ENCODE assay signal across 12 cellular contexts in the genomic region with DNA sequence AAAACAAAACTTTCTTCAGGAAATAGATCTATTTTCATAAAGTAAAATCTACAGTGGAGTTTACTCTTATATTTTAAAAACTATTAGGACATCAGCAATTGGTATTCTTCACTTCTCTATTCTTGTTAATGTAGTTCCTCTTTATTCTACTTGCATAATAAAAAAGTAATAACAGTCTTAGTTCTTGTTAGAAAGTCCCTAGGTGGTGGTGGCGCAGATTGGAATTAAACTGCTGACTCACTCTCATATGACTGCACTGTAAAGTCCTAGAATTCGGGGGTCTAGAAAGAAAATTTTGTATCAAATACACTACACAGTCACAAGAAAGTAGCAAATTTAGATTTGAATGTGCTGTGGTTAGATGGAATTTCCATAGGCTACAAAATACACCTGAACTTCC. TPM values are rescaled to one million over a fixed set of nuclear protein-coding genes. Genes with fewer than 3 reads are reported as not detected.
DNase-seq lines count a peak whose midpoint lies in the region; ATAC-seq, FAIRE-seq and TF ChIP-seq lines count a peak whose summit lies in the region.
"Had no signal": no experiment of that assay in that cellular context is flagged by ENCODE, and none has a peak within 500 bp of the region (broad histone marks: within the 10 kb centered on the region; RNA-seq: fewer than 3 reads in every experiment).

No MANE protein-coding gene starts in this region.

- POLR2A ChIA-PET in K562 (lab: Yijun Ruan, JAX), result interaction anchor here (1.1 kb wide), 1 partner anchor 400 kb away, joined by 3 read pairs; no protein-coding TSS in a partner anchor

- no peak overlapping the region for H3K4me2 ChIP-seq in K562 (ENCODE audit: insufficient read depth, low read length)

- BruUV-seq in K562 (replicated peaks; lab: Mats Ljungman, UMichigan), result no TSS peak

- intact Hi-C loops in K562 (cut with micrococcal nuclease), result no loop called here

- TF ChIP-seq CTCF in K562 (IDR thresholded peaks at IDR 0.05 in 2 of 3, conservative IDR thresholded peaks at IDR 0.05 in 1 of 3; ENCODE audit: insufficient read depth in 2 of 3, low read depth in 1 of 3, low read length in 3 of 3), result no peak

- whole genome bisulfite sequencing in K562 (ENCODE audit: insufficient coverage, low coverage, missing lambda C conversion rate), result 4% methylated on average over 2 of the region's 2 CpGs

- CTCF ChIA-PET in K562 (lab: Yijun Ruan, JAX; ENCODE audit: low intra/inter-chr PET ratio), result no interaction called here

- ATAC-seq in GM18505 (IDR thresholded peaks at IDR 0.05; ENCODE audit: unreplicated experiment) (peak; percentile 70), GM21619 (IDR thresholded peaks at IDR 0.05; ENCODE audit: unreplicated experiment) (peak; percentile 51), HG03378 (IDR thresholded peaks at IDR 0.05; ENCODE audit: unreplicated experiment) (peak; percentile 76), K562 (no peak)

- H3K4me3 ChIP-seq in K562 (no peak overlapping the region), HAP-1 (no peak overlapping the region)
- H3K4me3 ChIP-seq: colonic mucosa had no signal

- H3K9me1 ChIP-seq in K562 (ENCODE audit: control insufficient read depth, insufficient read depth, low read length), result no peaks in the 10 kb centered on the region

- in situ Hi-C loops in K562 (cut with MboI), result no loop called here
- in situ Hi-C loops in HAP-1 (cut with MboI; ENCODE audit: low sequenced_read_pairs), result loop anchor here (25.0 kb wide), 1 partner anchor 647 kb away; no protein-coding TSS in a partner anchor

- H3K4me1 ChIP-seq in K562 (replicated peaks in 1 of 2; ENCODE audit: control insufficient read depth in 2 of 2, insufficient read depth in 2 of 2, low read length in 2 of 2), result no peaks in the 10 kb centered on the region
- H3K4me1 ChIP-seq in HAP-1, result no peaks in the 10 kb centered on the region
- H3K4me1 ChIP-seq: colonic mucosa had no signal

- no peak overlapping the region for H3K9ac ChIP-seq in K562 (ENCODE audit: insufficient read depth in 1 of 2, low read depth in 2 of 2, low read length in 2 of 2)

- no peak for FAIRE-seq in K562 (lab: Jason Lieb, UNC)

- TF ChIP-seq EP300 in K562 (IDR thresholded peaks at IDR 0.05; ENCODE audit: low read length), result no peak

- no peak for TF ChIP-seq RAD21 in K562 (CRISPR knock-in tag; conservative IDR thresholded peaks at IDR 0.05 in 1 of 2, IDR thresholded peaks at IDR 0.05 in 1 of 2)

- H3K9me3 ChIP-seq in K562 (replicated peaks; ENCODE audit: control insufficient read depth, insufficient read depth, low read depth, low read length) (no peaks in the 10 kb centered on the region), HAP-1 (no peaks in the 10 kb centered on the region)
- H3K9me3 ChIP-seq: colonic mucosa had no signal

- no peak for TF ChIP-seq POLR2A in GM18505 (IDR thresholded peaks at IDR 0.05; ENCODE audit: borderline replicate concordance, extremely low read depth, insufficient read depth, insufficient read length)
- no peak for TF ChIP-seq POLR2A in K562 (conservative IDR thresholded peaks at IDR 0.05)

- DNase-seq in K562 (ENCODE audit: extremely low read depth in 1 of 4, low spot score in 3 of 4), result no peak
- no peak for DNase-seq in HAP-1 (ENCODE audit: low spot score in 2 of 2)
- DNase-seq in HK-2 (ENCODE audit: unreplicated experiment), result no peak
- DNase-seq in putamen (ENCODE audit: low spot score), result no peak
- DNase-seq in DMS 273 treated with DMSO at 0.1 percent for 48 hours (lab: John Stamatoyannopoulos, UW), result no peak
- DNase-seq: Calu3, colonic mucosa, H9, NCI-H1930 had no signal

- H3K36me3 ChIP-seq in K562 (ENCODE audit: control insufficient read depth, insufficient read depth, low read length) (no peaks in the 10 kb centered on the region), HAP-1 (replicated peaks) (no peaks in the 10 kb centered on the region)
- H3K36me3 ChIP-seq: colonic mucosa had no signal

- H3K27me3 ChIP-seq in K562 (ENCODE audit: control insufficient read depth in 2 of 2, insufficient read depth in 2 of 2, low read length in 2 of 2) (no peaks in the 10 kb centered on the region), HAP-1 (ENCODE audit: low read depth) (no peaks in the 10 kb centered on the region; the same call in 1 of the 2 replicates)
- H3K27me3 ChIP-seq: colonic mucosa had no signal

- no peaks in the 10 kb centered on the region for H4K20me1 ChIP-seq in K562 (replicated peaks; ENCODE audit: control insufficient read depth, insufficient read depth, low read length)

- H2AFZ ChIP-seq in K562 (ENCODE audit: low read depth, low read length), result 0 out of 2 replicates have a peak overlapping the region, but pooled peaks have one; percentile 17

- no peak overlapping the region for H3K27ac ChIP-seq in K562 (ENCODE audit: extremely low read depth, low read depth, low read length)
- H3K27ac ChIP-seq: colonic mucosa had no signal

- no peaks in the 10 kb centered on the region for H3K79me2 ChIP-seq in K562 (ENCODE audit: control insufficient read depth, insufficient read depth, low read length)

TF ChIP-seq in K562, 482 proteins besides CTCF, POLR2A, EP300 and RAD21:
- peak; percentile 81 for TF ChIP-seq NFE2L1 (tag; IDR thresholded peaks at IDR 0.05; ENCODE audit: borderline replicate concordance, low read depth)
- TF ChIP-seq KAT2B (IDR thresholded peaks at IDR 0.05; ENCODE audit: low read depth, low read length), result no peak
- TF ChIP-seq MAFF (IDR thresholded peaks at IDR 0.05; ENCODE audit: low read length), result peak; percentile 54; the same call in 1 of the 2 replicates
- no peak for TF ChIP-seq GTF2E2 (tag; IDR thresholded peaks at IDR 0.05)
- no peak for TF ChIP-seq HMG20A (CRISPR knock-in tag; conservative IDR thresholded peaks at IDR 0.05)
- TF ChIP-seq, protein P1, sequence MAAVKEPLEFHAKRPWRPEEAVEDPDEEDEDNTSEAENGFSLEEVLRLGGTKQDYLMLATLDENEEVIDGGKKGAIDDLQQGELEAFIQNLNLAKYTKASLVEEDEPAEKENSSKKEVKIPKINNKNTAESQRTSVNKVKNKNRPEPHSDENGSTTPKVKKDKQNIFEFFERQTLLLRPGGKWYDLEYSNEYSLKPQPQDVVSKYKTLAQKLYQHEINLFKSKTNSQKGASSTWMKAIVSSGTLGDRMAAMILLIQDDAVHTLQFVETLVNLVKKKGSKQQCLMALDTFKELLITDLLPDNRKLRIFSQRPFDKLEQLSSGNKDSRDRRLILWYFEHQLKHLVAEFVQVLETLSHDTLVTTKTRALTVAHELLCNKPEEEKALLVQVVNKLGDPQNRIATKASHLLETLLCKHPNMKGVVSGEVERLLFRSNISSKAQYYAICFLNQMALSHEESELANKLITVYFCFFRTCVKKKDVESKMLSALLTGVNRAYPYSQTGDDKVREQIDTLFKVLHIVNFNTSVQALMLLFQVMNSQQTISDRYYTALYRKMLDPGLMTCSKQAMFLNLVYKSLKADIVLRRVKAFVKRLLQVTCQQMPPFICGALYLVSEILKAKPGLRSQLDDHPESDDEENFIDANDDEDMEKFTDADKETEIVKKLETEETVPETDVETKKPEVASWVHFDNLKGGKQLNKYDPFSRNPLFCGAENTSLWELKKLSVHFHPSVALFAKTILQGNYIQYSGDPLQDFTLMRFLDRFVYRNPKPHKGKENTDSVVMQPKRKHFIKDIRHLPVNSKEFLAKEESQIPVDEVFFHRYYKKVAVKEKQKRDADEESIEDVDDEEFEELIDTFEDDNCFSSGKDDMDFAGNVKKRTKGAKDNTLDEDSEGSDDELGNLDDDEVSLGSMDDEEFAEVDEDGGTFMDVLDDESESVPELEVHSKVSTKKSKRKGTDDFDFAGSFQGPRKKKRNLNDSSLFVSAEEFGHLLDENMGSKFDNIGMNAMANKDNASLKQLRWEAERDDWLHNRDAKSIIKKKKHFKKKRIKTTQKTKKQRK (IDR thresholded peaks at IDR 0.05; ENCODE audit: borderline replicate concordance, low read depth, low read length), result no peak
- TF ChIP-seq MAFG (tag; conservative IDR thresholded peaks at IDR 0.05), result peak; percentile 86
- no peak for TF ChIP-seq YBX1 (IDR thresholded peaks at IDR 0.05)
- peak; percentile 81 for TF ChIP-seq NFE2 (IDR thresholded peaks at IDR 0.05; ENCODE audit: low read depth)
- no peak for TF ChIP-seq HDGF (IDR thresholded peaks at IDR 0.05)
- no peak for TF ChIP-seq EGR1 (conservative IDR thresholded peaks at IDR 0.05)
- TF ChIP-seq C11orf30 (IDR thresholded peaks at IDR 0.05; ENCODE audit: low read depth), result peak; percentile 74
- TF ChIP-seq, protein P2, sequence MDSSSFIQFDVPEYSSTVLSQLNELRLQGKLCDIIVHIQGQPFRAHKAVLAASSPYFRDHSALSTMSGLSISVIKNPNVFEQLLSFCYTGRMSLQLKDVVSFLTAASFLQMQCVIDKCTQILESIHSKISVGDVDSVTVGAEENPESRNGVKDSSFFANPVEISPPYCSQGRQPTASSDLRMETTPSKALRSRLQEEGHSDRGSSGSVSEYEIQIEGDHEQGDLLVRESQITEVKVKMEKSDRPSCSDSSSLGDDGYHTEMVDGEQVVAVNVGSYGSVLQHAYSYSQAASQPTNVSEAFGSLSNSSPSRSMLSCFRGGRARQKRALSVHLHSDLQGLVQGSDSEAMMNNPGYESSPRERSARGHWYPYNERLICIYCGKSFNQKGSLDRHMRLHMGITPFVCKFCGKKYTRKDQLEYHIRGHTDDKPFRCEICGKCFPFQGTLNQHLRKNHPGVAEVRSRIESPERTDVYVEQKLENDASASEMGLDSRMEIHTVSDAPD (CRISPR knock-in tag; IDR thresholded peaks at IDR 0.05), result no peak
- TF ChIP-seq ZNF316 (IDR thresholded peaks at IDR 0.05), result peak; percentile 85
- no peak for TF ChIP-seq STAT5B (CRISPR knock-in tag; IDR thresholded peaks at IDR 0.05)
- TF ChIP-seq HMG20B (CRISPR knock-in tag; IDR thresholded peaks at IDR 0.05), result no peak

RNA-seq across cellular contexts. Expression of a gene that starts 44.6 kb away (rescaled TPM):
- total RNA-seq in K562 (2011; cell fraction: chromatin; rRNA removed; ENCODE audit: low replicate concordance), result 19.0 and 47.8 TPM in 2 replicates
- 12.1 and 15.0 TPM in 2 replicates for total RNA-seq in K562 (2011; cell fraction: nucleolus; rRNA removed)
- 20.7 and 21.8 TPM in 2 replicates for total RNA-seq in K562 (2011; cell fraction: nucleoplasm; rRNA removed)
- 57.6 and 61.6 TPM in 2 replicates for total RNA-seq in K562 (2014; rRNA removed)
- total RNA-seq in K562 (2014; rRNA removed; fragmentation: Illumina TruSeq; extraction: Trizol), result 53.8 and 61.6 TPM in 2 replicates
- total RNA-seq in K562 (2015; rRNA removed; fragmentation: Illumina TruSeq; extraction: Trizol), result 40.9 and 43.8 TPM in 2 replicates
- total RNA-seq in K562 (2021), result 52.1 and 58.0 TPM in 2 replicates
- polyA plus RNA-seq in K562 (2011; rRNA removed), result 34.3 and 41.7 TPM in 2 replicates
- 13.8 and 21.1 TPM in 2 replicates for polyA plus RNA-seq in K562 (2011; cell fraction: cytosol; rRNA removed)
- polyA plus RNA-seq in K562 (2011; cell fraction: nucleus; rRNA removed), result 18.6 and 49.8 TPM in 2 replicates
- 49.7 and 119 TPM in 2 replicates for polyA plus RNA-seq in K562 (2012)
- 54.6 and 56.3 TPM in 2 replicates for polyA plus RNA-seq in K562 (2014; fragmentation: Illumina TruSeq; extraction: Trizol)
- polyA plus RNA-seq in K562 (2014; fragmentation: Nextera tagmentation; extraction: Ambion mirVana), result 10 to 100 TPM; 20.7 to 26.3 TPM
- 56.1 and 57.7 TPM in 2 replicates for polyA plus RNA-seq in K562 (2014; rRNA removed)
- polyA minus RNA-seq in K562 (2011; rRNA and poly(A)+ RNA removed), result 27.7 and 33.4 TPM in 2 replicates
- 11.3 and 15.4 TPM in 2 replicates for polyA minus RNA-seq in K562 (2011; cell fraction: cytosol; rRNA and poly(A)+ RNA removed)
- polyA minus RNA-seq in K562 (2011; cell fraction: nucleus; rRNA and poly(A)+ RNA removed), result 7.0 and 26.5 TPM in 2 replicates
